13 cellular contexts compared by ENCODE assay signal in genomic region chr2:71531522-71532047, GRCh38.
A peak's percentile ranks its signal among the peaks of the same experiment; 100 is the strongest.
DNase-seq lines count a peak whose midpoint lies in the region; ATAC-seq and TF ChIP-seq lines count a peak whose summit lies in the region.
"Had no signal": no experiment of that assay in that cellular context is flagged by ENCODE, and none has a peak within 500 bp of the region (broad histone marks: within the 10 kb centered on the region; RNA-seq: fewer than 3 reads in every experiment).

No MANE protein-coding gene starts in this region.

- no peak for TF ChIP-seq CTCF in astrocyte of the spinal cord (IDR thresholded peaks at IDR 0.05; ENCODE audit: low read depth, low read length)

- POLR2A ChIA-PET in HEK293T (lab: Yijun Ruan, JAX) = no interaction called here

- H3K4me3 ChIP-seq in astrocyte of the spinal cord (ENCODE audit: low read depth, low read length) = no peak overlapping the region
- H3K4me3 ChIP-seq: heart left ventricle, SK-N-MC had no signal

- no peak for ATAC-seq in GM19452 (IDR thresholded peaks at IDR 0.05; ENCODE audit: unreplicated experiment)

- CTCF ChIA-PET in HEK293T (lab: Yijun Ruan, JAX) = no interaction called here

- in situ Hi-C loops in astrocyte of the spinal cord (cut with HindIII; ENCODE audit: low sequenced_read_pairs) = no loop called here

- DNase-seq in Daoy (ENCODE audit: low read depth) = peak; percentile 42
- DNase-seq in HS-27A (ENCODE audit: low read depth) = peak; percentile 2
- DNase-seq in astrocyte of the spinal cord (ENCODE audit: low read depth, low spot score) = peak; percentile 15
- peak; percentile 83 for DNase-seq in kidney tubule cell (ENCODE audit: low spot score)
- no peak for DNase-seq in HEK293T (ENCODE audit: extremely low spot score)
- no peak for DNase-seq in mucosa of gallbladder (ENCODE audit: low spot score)
- DNase-seq in RPMI8226 = no peak
- DNase-seq: activated naive CD4-positive, alpha-beta T cell treated with Interleukin-2 at 50 U/mL for 16 hours; heart left ventricle; NCI-H1048; stimulated activated CD4-positive, alpha-beta T cell treated with anti-CD3 and anti-CD28 coated beads, Interleukin-2, amount 100 ng/mL, for 48 hours had no signal

TF ChIP-seq in HEK293T, 16 proteins besides CTCF, POLR2A, EP300 and RAD21:
- TF ChIP-seq ELF4 (IDR thresholded peaks at IDR 0.05) (no peak), FOXA1 (IDR thresholded peaks at IDR 0.05) (no peak), FOXM1 (IDR thresholded peaks at IDR 0.05; ENCODE audit: borderline replicate concordance) (no peak), NFRKB (IDR thresholded peaks at IDR 0.05) (no peak), L3MBTL2 (conservative IDR thresholded peaks at IDR 0.05) (no peak), BHLHE40 (IDR thresholded peaks at IDR 0.05; ENCODE audit: borderline replicate concordance) (no peak), FOXK2 (IDR thresholded peaks at IDR 0.05) (no peak), CTBP1 (IDR thresholded peaks at IDR 0.05; ENCODE audit: borderline replicate concordance) (no peak), ZNF384 (IDR thresholded peaks at IDR 0.05) (no peak), LEF1 (IDR thresholded peaks at IDR 0.05; ENCODE audit: borderline replicate concordance) (no peak), PKNOX1 (IDR thresholded peaks at IDR 0.05) (no peak), ARNT (IDR thresholded peaks at IDR 0.05) (no peak), HDGF (IDR thresholded peaks at IDR 0.05; ENCODE audit: borderline replicate concordance) (no peak), TARDBP (IDR thresholded peaks at IDR 0.05) (no peak)

Comparison
In these comparisons a context has a peak if more than half of its experiments do, and no peak if none do; other contexts are left out.
1. DNase-seq: peak in Daoy (single experiment), HS-27A (single experiment), astrocyte of the spinal cord (single experiment) and kidney tubule cell (single experiment); none in HEK293T (single experiment), mucosa of gallbladder (single experiment) and RPMI8226 (single experiment).